In genomic region chr18:58135170-58135569, GRCh38 we compare ENCODE assay signal across 1 cellular context.
TF ChIP-seq lines count a peak whose summit lies in the region.

No MANE protein-coding gene starts in this region.

TF ChIP-seq in HCT116, 20 proteins besides CTCF, POLR2A, EP300 and RAD21 (continued from another document):
- TF ChIP-seq ZBTB33 (IDR thresholded peaks at IDR 0.05; ENCODE audit: extremely low read depth, insufficient replicate concordance, low read length) (no peak), EZH2 (IDR thresholded peaks at IDR 0.05) (no peak), ATF3 (IDR thresholded peaks at IDR 0.05) (no peak), SRF (IDR thresholded peaks at IDR 0.05; ENCODE audit: low read depth) (no peak), FOSL1 (IDR thresholded peaks at IDR 0.05; ENCODE audit: low read depth) (no peak), JUND (IDR thresholded peaks at IDR 0.05) (no peak), TCF7L2 (IDR thresholded peaks at IDR 0.05; ENCODE audit: borderline replicate concordance, extremely low read depth, insufficient read depth, insufficient read length) (no peak)
TF ChIP-seq in HCT116: peak in this region for 0.
